ENCODE assay signal across 8 cellular contexts in genomic region chr7:141014091-141014490, GRCh38. TPM values are rescaled to one million over a fixed set of nuclear protein-coding genes. Genes with fewer than 3 reads are reported as not detected.
DNase-seq lines count a peak whose midpoint lies in the region; ATAC-seq and TF ChIP-seq lines count a peak whose summit lies in the region.

No MANE protein-coding gene starts in this region.

- H3K27ac ChIP-seq in 22Rv1 (peak overlapping the region; percentile 75), HUES48 (ENCODE audit: low read depth, low read length) (peak overlapping the region; percentile 91), thoracic aorta (peak overlapping the region; percentile 83 to 84)

- H3K4me3 ChIP-seq in HUES48 (ENCODE audit: low read depth, low read length) (peak overlapping the region; percentile 90), thoracic aorta (peak overlapping the region; percentile 86)

- peaks cover 7% of the 10 kb centered on the region; the same call in 1 of the 2 replicates for H3K4me1 ChIP-seq in HUES48 (ENCODE audit: control insufficient read depth, insufficient read depth, low read length)
- peaks cover 0 to 13% of the 10 kb centered on the region in 2 donors for H3K4me1 ChIP-seq in thoracic aorta (ENCODE audit: control insufficient read depth in 1 of 2, low read depth in 2 of 2)

- H3K9me3 ChIP-seq in HUES48 (ENCODE audit: control insufficient read depth, insufficient read depth, low read length), result no peaks in the 10 kb centered on the region
- peaks cover 3% of the 10 kb centered on the region for H3K9me3 ChIP-seq in thoracic aorta

- H3K27me3 ChIP-seq in HUES48 (ENCODE audit: control insufficient read depth, insufficient read depth, low read length) (no peaks in the 10 kb centered on the region), thoracic aorta (replicated peaks; ENCODE audit: insufficient read depth) (no peaks in the 10 kb centered on the region)

- ATAC-seq in GM18861 (IDR thresholded peaks at IDR 0.05; ENCODE audit: unreplicated experiment) (peak; percentile 5), thoracic aorta (ENCODE audit: insufficient number of reproducible peaks, low FRiP score, low read depth) (no peak)

- TF ChIP-seq CTCF in 22Rv1 (IDR thresholded peaks at IDR 0.05) (no peak), thoracic aorta (IDR thresholded peaks at IDR 0.05) (no peak)

- H3K36me3 ChIP-seq in HUES48 (ENCODE audit: control insufficient read depth, insufficient read depth, low read length) (peaks cover 15% of the 10 kb centered on the region), thoracic aorta (no peaks in the 10 kb centered on the region)

- DNase-seq in astrocyte of the hippocampus (ENCODE audit: low read depth, low spot score), result peak; percentile 58
- DNase-seq in kidney tubule cell (ENCODE audit: low spot score), result peak; percentile 58
- no peak for DNase-seq in thoracic aorta (ENCODE audit: low spot score)
- no peak for DNase-seq in NCI-H146 treated with DMSO at 0.1 percent for 48 hours (lab: John Stamatoyannopoulos, UW; ENCODE audit: unreplicated experiment)
- no peak for DNase-seq in GM19238 (ENCODE audit: insufficient read length, low spot score)

- H3K9ac ChIP-seq in HUES48 (ENCODE audit: low read depth, low read length), result peak overlapping the region; percentile 91

RNA-seq across cellular contexts. Expression of gene MRPS33, which starts 0.7 kb away (rescaled TPM):
- total RNA-seq in thoracic aorta, result 10 to 100 TPM in 1 of 2 donors, 1 to 10 TPM in 1; 8.0 to 13.9 TPM

RNA-seq across cellular contexts. Expression of gene TMEM178B, which starts 59.8 kb away (rescaled TPM):
- total RNA-seq in thoracic aorta, result under 1 TPM; 0.92 to 0.95 TPM

Comparison
In these comparisons a context has a peak if more than half of its experiments do, and no peak if none do; other contexts are left out.
1. DNase-seq: peak in astrocyte of the hippocampus (single experiment) and kidney tubule cell (single experiment); none in thoracic aorta (single experiment), NCI-H146 treated with DMSO at 0.1 percent for 48 hours (single experiment) and GM19238 (single experiment).
2. Peak in every context shown above with its lines, with median percentiles within 50 percentile points of each other: H3K27ac ChIP-seq.